ENCODE assay signal across 25 cellular contexts in the genomic region with DNA sequence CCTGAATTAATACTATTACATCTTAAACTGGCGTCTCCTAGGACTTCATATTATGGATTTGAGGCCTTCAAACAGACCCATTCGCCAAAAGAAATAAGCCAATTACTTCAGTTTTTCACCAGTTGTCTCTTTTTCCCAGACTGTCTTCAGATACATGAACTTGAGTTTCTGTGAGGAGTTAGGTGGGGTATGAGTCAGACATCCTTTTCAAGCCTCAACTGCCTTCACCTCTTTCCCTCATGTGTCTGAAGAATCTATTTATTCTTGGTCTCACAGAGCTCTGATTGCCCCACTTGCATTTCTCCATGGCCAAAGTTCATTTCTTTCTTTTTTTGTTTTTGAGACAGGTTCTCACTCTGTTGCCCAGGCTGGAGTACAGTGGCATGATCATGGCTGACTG. TPM values are rescaled to one million over a fixed set of nuclear protein-coding genes. Genes with fewer than 3 reads are reported as not detected.
DNase-seq lines count a peak whose midpoint lies in the region; ATAC-seq and TF ChIP-seq lines count a peak whose summit lies in the region.
"Had no signal": no experiment of that assay in that cellular context is flagged by ENCODE, and none has a peak within 500 bp of the region (broad histone marks: within the 10 kb centered on the region; RNA-seq: fewer than 3 reads in every experiment).

No MANE protein-coding gene starts in this region.

- H3K9ac ChIP-seq in H9 (ENCODE audit: extremely low read depth, insufficient read length, low read length), result no peak overlapping the region
- no peak overlapping the region for H3K9ac ChIP-seq in colonic mucosa (ENCODE audit: low read depth in 2 of 2, low read length in 2 of 2)

- no CpG with 5 or more reads among the region's 2 CpGs for WGBS in H9 (ENCODE audit: extremely low coverage, insufficient read length, low lambda C conversion rate)

- peaks cover under 1% of the 10 kb centered on the region for H3K9me3 Mint-ChIP-seq in activated naive CD8-positive, alpha-beta T cell treated with anti-CD3 and anti-CD28 coated beads, Interleukin-2, amount 10 ng/mL, durations not matched to agents 7 days and 5 days
- no peaks in the 10 kb centered on the region for H3K9me3 Mint-ChIP-seq in activated naive CD8-positive, alpha-beta T cell treated with anti-CD3 and anti-CD28 coated beads, Interleukin-2, amount 50 U/mL, for 24 hours
- peaks cover 0 to 2% of the 10 kb centered on the region in 2 experiments; a peak in 2 of 5 replicates for H3K9me3 Mint-ChIP-seq in H9
- no peaks in the 10 kb centered on the region for H3K9me3 Mint-ChIP-seq in activated T-helper 1 cell treated with anti-CD3 and anti-CD28 coated beads, Interleukin-12 subunit alpha, Interleukin-12 subunit beta, Interleukin-2, Interleukin-4 antibody, amounts not matched to agents 30 ng/mL and 10 ng/mL and 1 ng/mL, durations not matched to agents 14 hours and 24 hours and 36 hours
- H3K9me3 Mint-ChIP-seq in naive thymus-derived CD8-positive, alpha-beta T cell, result peaks cover 0 to 1% (median 0%) of the 10 kb centered on the region in 9 donors
- H3K9me3 Mint-ChIP-seq: dendritic cell treated with granulocyte-macrophage colony-stimulating factor and Interleukin-4, amounts not matched to agents 40 ng/mL and 50 ng/mL, for 4 days; stimulated activated naive CD8-positive, alpha-beta T cell treated with anti-CD3 and anti-CD28 coated beads, Interleukin-15, Interleukin-2, amounts not matched to agents 100 ng/mL and 50 ng/mL, for 24 hours; T-cell had no signal

- H3K4me2 ChIP-seq in H9 (ENCODE audit: insufficient read depth, insufficient read length, low read length), result peak overlapping the region; percentile 30

- peaks cover 25% of the 10 kb centered on the region for H3K4me1 Mint-ChIP-seq in activated naive CD8-positive, alpha-beta T cell treated with anti-CD3 and anti-CD28 coated beads, Interleukin-2, amount 10 ng/mL, durations not matched to agents 7 days and 5 days
- peaks cover 16% of the 10 kb centered on the region for H3K4me1 Mint-ChIP-seq in activated naive CD8-positive, alpha-beta T cell treated with anti-CD3 and anti-CD28 coated beads, Interleukin-2, amount 50 U/mL, for 24 hours
- peaks cover 63 to 66% of the 10 kb centered on the region in 2 experiments for H3K4me1 Mint-ChIP-seq in H9
- peaks cover 41% of the 10 kb centered on the region for H3K4me1 Mint-ChIP-seq in activated T-helper 1 cell treated with anti-CD3 and anti-CD28 coated beads, Interleukin-12 subunit alpha, Interleukin-12 subunit beta, Interleukin-2, Interleukin-4 antibody, amounts not matched to agents 30 ng/mL and 10 ng/mL and 1 ng/mL, durations not matched to agents 14 hours and 24 hours and 36 hours (ENCODE audit: low read depth)
- peaks cover 20 to 36% (median 28%) of the 10 kb centered on the region in 4 donors for H3K4me1 Mint-ChIP-seq in naive thymus-derived CD8-positive, alpha-beta T cell

- TF ChIP-seq CTCF in H9 (conservative IDR thresholded peaks at IDR 0.05) (no peak), colonic mucosa (IDR thresholded peaks at IDR 0.05) (no peak)

- no peak overlapping the region for H2BK120ac ChIP-seq in H9 (ENCODE audit: low read depth, low read length, poor library complexity, severe bottlenecking)

- H3K36me3 ChIP-seq in colonic mucosa, result no peaks in the 10 kb centered on the region
- H3K36me3 ChIP-seq: sigmoid colon, thyroid gland had no signal

- H4K8ac ChIP-seq in H9 (replicated peaks; ENCODE audit: insufficient read length, low read depth, low read length), result no peak overlapping the region

- H3K18ac ChIP-seq in H9 (ENCODE audit: insufficient read length, low read depth, low read length), result no peak overlapping the region

- no peak overlapping the region for H3K4me3 ChIP-seq in colonic mucosa
- H3K4me3 ChIP-seq: lung, sigmoid colon, thyroid gland had no signal

- H4K20me1 ChIP-seq in H9 (ENCODE audit: control insufficient read depth, insufficient read depth, insufficient read length), result no peaks in the 10 kb centered on the region

- no peak overlapping the region for H3K4ac ChIP-seq in H9 (ENCODE audit: low read depth, low read length)

- H2BK12ac ChIP-seq in H9 (ENCODE audit: insufficient read length, low read depth, low read length), result no peak overlapping the region

- H2AFZ ChIP-seq in H9 (ENCODE audit: low read length), result no peak overlapping the region

- POLR2A ChIA-PET in activated naive CD8-positive, alpha-beta T cell treated with anti-CD3 and anti-CD28 coated beads, Interleukin-2, amount 10 ng/mL, durations not matched to agents 7 days and 5 days (lab: Charles Lee), result interaction anchor here (0.6 kb wide), 1 partner anchor 9 kb away, joined by 4 read pairs; no protein-coding TSS in a partner anchor
- POLR2A ChIA-PET in naive thymus-derived CD8-positive, alpha-beta T cell (lab: Charles Lee), result interaction anchor here (0.6 kb wide), 1 partner anchor 308 kb away, joined by 3 read pairs; no protein-coding TSS in a partner anchor

- no peak overlapping the region for H3K23ac ChIP-seq in H9 (ENCODE audit: insufficient read length, low read depth, low read length)

- H3K27me3 ChIP-seq in H9 (ENCODE audit: insufficient read depth, low read length), result peaks cover 46% of the 10 kb centered on the region
- no peaks in the 10 kb centered on the region for H3K27me3 ChIP-seq in colonic mucosa
- H3K27me3 ChIP-seq: sigmoid colon, thyroid gland had no signal

- no peak overlapping the region for H2BK5ac ChIP-seq in H9 (ENCODE audit: insufficient read length, low read length)

- H3K4me1 ChIP-seq in H9 (ENCODE audit: insufficient read depth, low read length), result peaks cover 11% of the 10 kb centered on the region; the same call in 1 of the 2 replicates
- H3K4me1 ChIP-seq in colonic mucosa, result no peaks in the 10 kb centered on the region
- H3K4me1 ChIP-seq: sigmoid colon, thyroid gland had no signal

- H3K27ac ChIP-seq in H9 (ENCODE audit: insufficient read length, low read depth, low read length), result no peak overlapping the region
- H3K27ac ChIP-seq in colonic mucosa, result no peak overlapping the region
- H3K27ac ChIP-seq: sigmoid colon, thyroid gland had no signal

- no peak overlapping the region for H3K14ac ChIP-seq in H9 (ENCODE audit: insufficient read depth, low read length)

- H2AK5ac ChIP-seq in H9 (ENCODE audit: insufficient read length, low read length), result no peak overlapping the region

- H3K27me3 Mint-ChIP-seq in activated naive CD8-positive, alpha-beta T cell treated with anti-CD3 and anti-CD28 coated beads, Interleukin-2, amount 10 ng/mL, durations not matched to agents 7 days and 5 days, result peaks cover 10% of the 10 kb centered on the region
- peaks cover 9% of the 10 kb centered on the region for H3K27me3 Mint-ChIP-seq in activated naive CD8-positive, alpha-beta T cell treated with anti-CD3 and anti-CD28 coated beads, Interleukin-2, amount 50 U/mL, for 24 hours
- peaks cover 92% of the 10 kb centered on the region for H3K27me3 Mint-ChIP-seq in H9 (ENCODE audit: low read depth)
- no peaks in the 10 kb centered on the region for H3K27me3 Mint-ChIP-seq in activated T-helper 1 cell treated with anti-CD3 and anti-CD28 coated beads, Interleukin-12 subunit alpha, Interleukin-12 subunit beta, Interleukin-2, Interleukin-4 antibody, amounts not matched to agents 30 ng/mL and 10 ng/mL and 1 ng/mL, durations not matched to agents 14 hours and 24 hours and 36 hours (ENCODE audit: insufficient read depth)
- peaks cover 6 to 17% (median 12%) of the 10 kb centered on the region in 5 donors for H3K27me3 Mint-ChIP-seq in naive thymus-derived CD8-positive, alpha-beta T cell

- no peaks in the 10 kb centered on the region for H3K79me2 ChIP-seq in H9 (ENCODE audit: insufficient read depth, low read length)

- H3K79me1 ChIP-seq in H9 (ENCODE audit: insufficient read depth, low read depth, low read length, poor library complexity, severe bottlenecking), result no peaks in the 10 kb centered on the region

- no peak overlapping the region for H3K56ac ChIP-seq in H9 (ENCODE audit: insufficient read length, low read depth, low read length)

- DNase-seq in activated naive CD8-positive, alpha-beta T cell treated with anti-CD3 and anti-CD28 coated beads, Interleukin-2, amount 10 ng/mL, durations not matched to agents 7 days and 5 days, result no peak
- DNase-seq in activated naive CD8-positive, alpha-beta T cell treated with anti-CD3 and anti-CD28 coated beads, Interleukin-2, amount 50 U/mL, for 24 hours, result no peak
- no peak for DNase-seq in H9
- DNase-seq in activated T-helper 1 cell treated with anti-CD3 and anti-CD28 coated beads, Interleukin-12 subunit alpha, Interleukin-12 subunit beta, Interleukin-2, Interleukin-4 antibody, amounts not matched to agents 30 ng/mL and 10 ng/mL and 1 ng/mL, durations not matched to agents 14 hours and 24 hours and 36 hours (ENCODE audit: low spot score), result no peak
- DNase-seq in naive thymus-derived CD8-positive, alpha-beta T cell, result no peak
- no peak for DNase-seq in colonic mucosa
- no peak for DNase-seq in mesenteric fat pad (ENCODE audit: low spot score)
- DNase-seq: activated CD8-positive, alpha-beta memory T cell treated with anti-CD3 and anti-CD28 coated beads, Interleukin-2, amount 50 U/mL, for 48 hours; activated gamma-delta T cell; kidney; NCI-H1694; NCI-H2171; NCI-H510A treated with DMSO at 0.1 percent for 48 hours; NK-92 treated with Interleukin-12 subunit alpha and Interleukin-12 subunit beta, amount 100 ng/mL, for 24 hours; sigmoid colon; stimulated activated CD4-positive, alpha-beta T cell treated with anti-CD3 and anti-CD28 coated beads, Interleukin-15, amount 100 ng/mL, for 24 hours; T-cell; thyroid gland had no signal

- no peak overlapping the region for H4K5ac ChIP-seq in H9 (ENCODE audit: insufficient read length, low read depth, low read length)

- intact Hi-C loops in activated T-helper 1 cell treated with anti-CD3 and anti-CD28 coated beads, Interleukin-12 subunit alpha, Interleukin-12 subunit beta, Interleukin-2, Interleukin-4 antibody, amounts not matched to agents 30 ng/mL and 10 ng/mL and 1 ng/mL, durations not matched to agents 14 hours and 24 hours and 36 hours (cut with micrococcal nuclease), result no loop called here
- intact Hi-C loops in colonic mucosa (cut with DNase I), result no loop called here

- no peak overlapping the region for H2BK15ac ChIP-seq in H9 (ENCODE audit: low read depth, low read length)

- no peak overlapping the region for H3K4me3 Mint-ChIP-seq in activated naive CD8-positive, alpha-beta T cell treated with anti-CD3 and anti-CD28 coated beads, Interleukin-2, amount 10 ng/mL, durations not matched to agents 7 days and 5 days
- no peak overlapping the region for H3K4me3 Mint-ChIP-seq in activated naive CD8-positive, alpha-beta T cell treated with anti-CD3 and anti-CD28 coated beads, Interleukin-2, amount 50 U/mL, for 24 hours
- H3K4me3 Mint-ChIP-seq in H9, result peak overlapping the region in 1 of 2 experiments; percentile 35; a peak in 1 of 5 replicates
- H3K4me3 Mint-ChIP-seq in activated T-helper 1 cell treated with anti-CD3 and anti-CD28 coated beads, Interleukin-12 subunit alpha, Interleukin-12 subunit beta, Interleukin-2, Interleukin-4 antibody, amounts not matched to agents 30 ng/mL and 10 ng/mL and 1 ng/mL, durations not matched to agents 14 hours and 24 hours and 36 hours, result no peak overlapping the region
- H3K4me3 Mint-ChIP-seq in naive thymus-derived CD8-positive, alpha-beta T cell, result no peak overlapping the region
- H3K4me3 Mint-ChIP-seq: CD14-positive monocyte; dendritic cell treated with granulocyte-macrophage colony-stimulating factor and Interleukin-4, amounts not matched to agents 40 ng/mL and 50 ng/mL, for 4 days; stimulated activated naive CD8-positive, alpha-beta T cell treated with anti-CD3 and anti-CD28 coated beads, Interleukin-15, Interleukin-2, amounts not matched to agents 100 ng/mL and 50 ng/mL, for 24 hours had no signal

- H3K23me2 ChIP-seq in H9 (ENCODE audit: insufficient read length, low read depth, low read length, poor library complexity, severe bottlenecking), result no peaks in the 10 kb centered on the region

- H3T11ph ChIP-seq in H9 (ENCODE audit: low read length), result no peak overlapping the region

- ATAC-seq in activated naive CD8-positive, alpha-beta T cell treated with anti-CD3 and anti-CD28 coated beads, Interleukin-2, amount 10 ng/mL, durations not matched to agents 7 days and 5 days (ENCODE audit: low read depth), result peak; percentile 44
- ATAC-seq in activated naive CD8-positive, alpha-beta T cell treated with anti-CD3 and anti-CD28 coated beads, Interleukin-2, amount 50 U/mL, for 24 hours, result no peak
- ATAC-seq in naive thymus-derived CD8-positive, alpha-beta T cell, result peak in 1 of 2 donors; percentile 35
- ATAC-seq: T-cell had no signal

- H3K27ac Mint-ChIP-seq in activated naive CD8-positive, alpha-beta T cell treated with anti-CD3 and anti-CD28 coated beads, Interleukin-2, amount 10 ng/mL, durations not matched to agents 7 days and 5 days, result no peak overlapping the region
- H3K27ac Mint-ChIP-seq in activated naive CD8-positive, alpha-beta T cell treated with anti-CD3 and anti-CD28 coated beads, Interleukin-2, amount 50 U/mL, for 24 hours, result no peak overlapping the region
- H3K27ac Mint-ChIP-seq in H9, result no peak overlapping the region
- peak overlapping the region; percentile 45 for H3K27ac Mint-ChIP-seq in activated T-helper 1 cell treated with anti-CD3 and anti-CD28 coated beads, Interleukin-12 subunit alpha, Interleukin-12 subunit beta, Interleukin-2, Interleukin-4 antibody, amounts not matched to agents 30 ng/mL and 10 ng/mL and 1 ng/mL, durations not matched to agents 14 hours and 24 hours and 36 hours
- peak overlapping the region in 6 of 10 donors; percentile 6 to 73 (median 32) for H3K27ac Mint-ChIP-seq in naive thymus-derived CD8-positive, alpha-beta T cell
- H3K27ac Mint-ChIP-seq: CD14-positive monocyte; dendritic cell treated with granulocyte-macrophage colony-stimulating factor and Interleukin-4, amounts not matched to agents 40 ng/mL and 50 ng/mL, for 4 days; stimulated activated naive CD8-positive, alpha-beta T cell treated with anti-CD3 and anti-CD28 coated beads, Interleukin-15, Interleukin-2, amounts not matched to agents 100 ng/mL and 50 ng/mL, for 24 hours had no signal

- H3K9me3 ChIP-seq in H9 (ENCODE audit: control insufficient read depth, low read depth, low read length) (no peaks in the 10 kb centered on the region), colonic mucosa (no peaks in the 10 kb centered on the region)
- H3K9me3 ChIP-seq: sigmoid colon, thyroid gland had no signal

- no peak overlapping the region for H2BK20ac ChIP-seq in H9 (ENCODE audit: low read depth, low read length, poor library complexity, severe bottlenecking)

- no peak overlapping the region for H4K91ac ChIP-seq in H9 (ENCODE audit: insufficient read length, low read depth, low read length)

- no peaks in the 10 kb centered on the region for H3K36me3 Mint-ChIP-seq in activated naive CD8-positive, alpha-beta T cell treated with anti-CD3 and anti-CD28 coated beads, Interleukin-2, amount 10 ng/mL, durations not matched to agents 7 days and 5 days
- no peaks in the 10 kb centered on the region for H3K36me3 Mint-ChIP-seq in activated naive CD8-positive, alpha-beta T cell treated with anti-CD3 and anti-CD28 coated beads, Interleukin-2, amount 50 U/mL, for 24 hours (ENCODE audit: low read depth)
- H3K36me3 Mint-ChIP-seq in H9 (ENCODE audit: insufficient read depth in 1 of 3, low read depth in 3 of 3), result no peaks in the 10 kb centered on the region
- H3K36me3 Mint-ChIP-seq in activated T-helper 1 cell treated with anti-CD3 and anti-CD28 coated beads, Interleukin-12 subunit alpha, Interleukin-12 subunit beta, Interleukin-2, Interleukin-4 antibody, amounts not matched to agents 30 ng/mL and 10 ng/mL and 1 ng/mL, durations not matched to agents 14 hours and 24 hours and 36 hours (ENCODE audit: low read depth), result peaks cover 1% of the 10 kb centered on the region
- H3K36me3 Mint-ChIP-seq in naive thymus-derived CD8-positive, alpha-beta T cell, result peaks cover 0 to 7% (median 0%) of the 10 kb centered on the region in 3 donors
- H3K36me3 Mint-ChIP-seq: CD14-positive monocyte, T-cell had no signal

RNA-seq across cellular contexts. Expression of gene WNT8A, which starts 12.5 kb away (rescaled TPM):
- not detected for total RNA-seq in activated naive CD8-positive, alpha-beta T cell treated with anti-CD3 and anti-CD28 coated beads, Interleukin-2, amount 10 ng/mL, durations not matched to agents 7 days and 5 days
- total RNA-seq in H9 (2021), result 0.26 and 0.33 TPM in 2 replicates
- total RNA-seq in activated T-helper 1 cell treated with anti-CD3 and anti-CD28 coated beads, Interleukin-12 subunit alpha, Interleukin-12 subunit beta, Interleukin-2, Interleukin-4 antibody, amounts not matched to agents 30 ng/mL and 10 ng/mL and 1 ng/mL, durations not matched to agents 14 hours and 24 hours and 36 hours, result not detected in 2 replicates
- total RNA-seq in naive thymus-derived CD8-positive, alpha-beta T cell, result not detected
- polyA plus RNA-seq in naive thymus-derived CD8-positive, alpha-beta T cell, result not detected
- not detected for total RNA-seq in colonic mucosa
- not detected for total RNA-seq in mesenteric fat pad
- total RNA-seq: cardiac septum, glomerular endothelial cell, kidney, lung, posterior vena cava, sigmoid colon, T-cell, thyroid gland had no signal
- polyA plus RNA-seq: CD14-positive monocyte, lung, sigmoid colon had no signal

RNA-seq across cellular contexts. Expression of gene NME5, which starts 42.9 kb away (rescaled TPM):
- total RNA-seq in activated naive CD8-positive, alpha-beta T cell treated with anti-CD3 and anti-CD28 coated beads, Interleukin-2, amount 10 ng/mL, durations not matched to agents 7 days and 5 days, result not detected
- total RNA-seq in H9 (2021), result 0.66 and 0.96 TPM in 2 replicates
- total RNA-seq in activated T-helper 1 cell treated with anti-CD3 and anti-CD28 coated beads, Interleukin-12 subunit alpha, Interleukin-12 subunit beta, Interleukin-2, Interleukin-4 antibody, amounts not matched to agents 30 ng/mL and 10 ng/mL and 1 ng/mL, durations not matched to agents 14 hours and 24 hours and 36 hours, result not detected in 2 replicates
- not detected for total RNA-seq in naive thymus-derived CD8-positive, alpha-beta T cell
- not detected for polyA plus RNA-seq in naive thymus-derived CD8-positive, alpha-beta T cell
- total RNA-seq in colonic mucosa, result not detected
- total RNA-seq in mesenteric fat pad, result 0.71 TPM
- total RNA-seq: T-cell had no signal
- polyA plus RNA-seq: CD14-positive monocyte had no signal

Comparison
In these comparisons a context has a peak if more than half of its experiments do, and no peak if none do; other contexts are left out.
1. H3K27ac Mint-ChIP-seq: peak in activated T-helper 1 cell treated with anti-CD3 and anti-CD28 coated beads, Interleukin-12 subunit alpha, Interleukin-12 subunit beta, Interleukin-2, Interleukin-4 antibody, amounts not matched to agents 30 ng/mL and 10 ng/mL and 1 ng/mL, durations not matched to agents 14 hours and 24 hours and 36 hours (single experiment) and naive thymus-derived CD8-positive, alpha-beta T cell (6 of 10); none in activated naive CD8-positive, alpha-beta T cell treated with anti-CD3 and anti-CD28 coated beads, Interleukin-2, amount 10 ng/mL, durations not matched to agents 7 days and 5 days (single experiment), activated naive CD8-positive, alpha-beta T cell treated with anti-CD3 and anti-CD28 coated beads, Interleukin-2, amount 50 U/mL, for 24 hours (single experiment) and H9 (0 of 3).